8 cellular contexts compared by ENCODE assay signal in genomic region chr6:134175532-134176282, GRCh38.
A peak's percentile ranks its signal among the peaks of the same experiment; 100 is the strongest.
DNase-seq lines count a peak whose midpoint lies in the region; ATAC-seq, FAIRE-seq and TF ChIP-seq lines count a peak whose summit lies in the region.

No MANE protein-coding gene starts in this region.

- H3K9ac ChIP-seq in adipocyte (ENCODE audit: low read length): peak overlapping the region; percentile 89

- TF ChIP-seq POLR2A in GM12892 (IDR thresholded peaks at IDR 0.05; ENCODE audit: low read depth, low read length): no peak

- intact Hi-C loops in left ventricle myocardium inferior (cut with micrococcal nuclease): no loop called here
- intact Hi-C loops in posterior cingulate gyrus (cut with DNase I): loop anchor here (2.0 to 10.0 kb wide), 4 partner anchors 77 to 389 kb away; no protein-coding TSS in a partner anchor

- no peaks in the 10 kb centered on the region for H3K27me3 ChIP-seq in adipocyte (replicated peaks; ENCODE audit: control insufficient read depth, insufficient read depth, low read length)
- no peaks in the 10 kb centered on the region for H3K27me3 ChIP-seq in left ventricle myocardium inferior (ENCODE audit: low read depth)

- TF ChIP-seq CTCF in left ventricle myocardium inferior (IDR thresholded peaks at IDR 0.05; ENCODE audit: borderline replicate concordance): no peak

- peak; percentile 15 for ATAC-seq in HG02678 (IDR thresholded peaks at IDR 0.05; ENCODE audit: unreplicated experiment)

- peak overlapping the region; percentile 94 for H3K4me3 ChIP-seq in adipocyte (ENCODE audit: low read length)
- H3K4me3 ChIP-seq in left ventricle myocardium inferior: peak overlapping the region; percentile 86

- H3K36me3 ChIP-seq in adipocyte (ENCODE audit: control insufficient read depth, insufficient read depth, low read length, severe bottlenecking) (peaks cover 29% of the 10 kb centered on the region), left ventricle myocardium inferior (peaks cover 27% of the 10 kb centered on the region)

- DNase-seq in GM12892 (ENCODE audit: insufficient read length) (peak; percentile 25), OCI-M1 (lab: John Stamatoyannopoulos, UW) (peak; percentile 78), adipocyte (ENCODE audit: low read depth) (peak; percentile 84), left ventricle myocardium inferior (peak; percentile 79), posterior cingulate gyrus (peak; percentile 36 to 92 (median 50)), KG1 (lab: John Stamatoyannopoulos, UW) (no peak), GM19240 (ENCODE audit: insufficient read length, low spot score) (no peak)

- FAIRE-seq in GM12892 (lab: Jason Lieb, UNC): no peak

- peaks cover 37% of the 10 kb centered on the region for H3K4me1 ChIP-seq in adipocyte (ENCODE audit: control insufficient read depth, insufficient read depth, low read length)
- H3K4me1 ChIP-seq in left ventricle myocardium inferior: peaks cover 74% of the 10 kb centered on the region

- H3K27ac ChIP-seq in left ventricle myocardium inferior (replicated peaks): peak overlapping the region; percentile 99

- H3K9me3 ChIP-seq in adipocyte (ENCODE audit: control insufficient read depth, low read length) (no peaks in the 10 kb centered on the region), left ventricle myocardium inferior (replicated peaks) (no peaks in the 10 kb centered on the region)

Comparison
In these comparisons a context has a peak if more than half of its experiments do, and no peak if none do; other contexts are left out.
1. DNase-seq: peak in GM12892 (single experiment), OCI-M1 (single experiment), adipocyte (single experiment), left ventricle myocardium inferior (single experiment) and posterior cingulate gyrus (10 of 10); none in KG1 (single experiment) and GM19240 (single experiment).